ENCODE assay signal across 8 cellular contexts in the genomic region with DNA sequence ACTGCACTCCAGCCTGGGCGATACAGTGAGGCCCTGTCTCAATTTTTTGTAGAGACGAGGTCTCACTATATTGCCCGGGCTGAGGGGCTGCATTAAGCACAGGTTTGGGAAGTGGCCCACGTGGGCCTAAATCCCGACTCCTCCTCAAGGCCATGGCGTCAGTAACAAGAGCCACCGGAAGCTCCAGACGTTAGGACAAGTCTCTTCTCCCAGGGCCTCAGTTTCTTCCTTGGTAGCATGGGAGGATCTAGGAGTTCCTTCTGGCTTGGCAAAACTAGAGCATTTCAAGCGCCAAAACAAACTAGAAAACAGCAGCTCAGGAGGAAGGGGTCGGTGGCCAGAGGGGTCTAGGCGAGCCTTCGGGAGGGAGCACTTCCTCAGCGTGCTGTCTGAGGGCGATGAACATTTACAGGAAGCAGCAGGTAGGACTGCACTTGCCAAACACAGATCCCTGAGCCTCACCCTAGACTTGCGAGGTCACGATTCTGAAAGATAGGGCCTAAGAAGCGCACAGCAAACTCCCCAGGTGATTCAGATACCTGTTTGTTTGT. TPM values are rescaled to one million over a fixed set of nuclear protein-coding genes. Genes with fewer than 3 reads are reported as not detected.
A peak's percentile ranks its signal among the peaks of the same experiment; 100 is the strongest.
DNase-seq lines count a peak whose midpoint lies in the region; ATAC-seq, FAIRE-seq and TF ChIP-seq lines count a peak whose summit lies in the region.

No MANE protein-coding gene starts in this region.

- TF ChIP-seq POLR2A in A549 (IDR thresholded peaks at IDR 0.05; ENCODE audit: low read length): no peak
- no peak for TF ChIP-seq POLR2A in HepG2 (IDR thresholded peaks at IDR 0.05; ENCODE audit: insufficient read depth in 1 of 2, low read depth in 2 of 2, low read length in 2 of 2)

- in situ Hi-C loops in astrocyte of the spinal cord (cut with HindIII; ENCODE audit: low sequenced_read_pairs): no loop called here
- in situ Hi-C loops in HepG2 (cut with HindIII; ENCODE audit: extremely low pct_ligation_motif_present, low pct_unique_long_range_greater_than_20kb): loop anchor here (25.0 kb wide), 1 partner anchor 110 kb away; a partner anchor contains a TSS

- H3K27me3 ChIP-seq in HepG2 (ENCODE audit: control insufficient read depth in 1 of 2, insufficient read depth in 2 of 2, low read length in 2 of 2) (no peaks in the 10 kb centered on the region), thoracic aorta (replicated peaks; ENCODE audit: insufficient read depth) (no peaks in the 10 kb centered on the region)

- peaks cover 20% of the 10 kb centered on the region for H3K79me2 ChIP-seq in HepG2 (ENCODE audit: insufficient read depth, low read length)

- H3K9me3 ChIP-seq in A549 (no peaks in the 10 kb centered on the region), KOPT-K1 (ENCODE audit: insufficient read depth, low read length, poor library complexity, severe bottlenecking) (no peaks in the 10 kb centered on the region), HepG2 (ENCODE audit: low read length) (no peaks in the 10 kb centered on the region), thoracic aorta (no peaks in the 10 kb centered on the region)

- POLR2A ChIA-PET in A549 (lab: Yijun Ruan, JAX) (interaction anchor here (0.5 to 3.3 kb wide), 4 partner anchors 10 to 146 kb away, joined by 3 to 25 read pairs (median 3); a partner anchor contains a TSS), HepG2 (lab: Yijun Ruan, JAX) (interaction anchor here (0.9 to 3.2 kb wide), 3 partner anchors 8 to 110 kb away, joined by 4 to 38 read pairs (median 8); a partner anchor contains a TSS)

- H3K4me1 ChIP-seq in A549 (peaks cover 46% of the 10 kb centered on the region), HepG2 (ENCODE audit: insufficient read depth, low read length) (peaks cover 49% of the 10 kb centered on the region), thoracic aorta (ENCODE audit: control insufficient read depth in 1 of 2, low read depth in 2 of 2) (peaks cover 5 to 16% of the 10 kb centered on the region in 2 donors)

- CTCF ChIA-PET in A549 (lab: Yijun Ruan, JAX): interaction anchor here (0.6 to 4.7 kb wide), 44 partner anchors 8 to 948 kb away, joined by 3 to 75 read pairs (median 5); a partner anchor contains a TSS
- CTCF ChIA-PET in HepG2 (lab: Yijun Ruan, JAX; ENCODE audit: low intra/inter-chr PET ratio, low total read pairs): interaction anchor here (3.0 kb wide), 1 partner anchor 110 kb away, joined by 17 read pairs; a partner anchor contains a TSS

- H3K4me3 ChIP-seq in A549 (peak overlapping the region; percentile 84), astrocyte of the spinal cord (ENCODE audit: low read depth, low read length) (peak overlapping the region; percentile 94), HepG2 (replicated peaks in 1 of 3; ENCODE audit: insufficient read depth in 1 of 3, low read depth in 2 of 3, low read length in 3 of 3) (peak overlapping the region; percentile 80 to 93 (median 86)), thoracic aorta (peak overlapping the region; percentile 85)

- peaks cover 25% of the 10 kb centered on the region for H4K20me1 ChIP-seq in HepG2 (ENCODE audit: insufficient read depth, low read length)

- no peak for TF ChIP-seq CTCF in A549 (IDR thresholded peaks at IDR 0.05)
- no peak for TF ChIP-seq CTCF in astrocyte of the spinal cord (IDR thresholded peaks at IDR 0.05; ENCODE audit: low read depth, low read length)
- TF ChIP-seq CTCF in HepG2 (CRISPR knock-in tag; IDR thresholded peaks at IDR 0.05): no peak
- no peak for TF ChIP-seq CTCF in thoracic aorta (IDR thresholded peaks at IDR 0.05)

- intact Hi-C loops in HepG2 (cut with micrococcal nuclease; ENCODE audit: unreplicated experiment): loop anchor here (1.0 to 10.0 kb wide), 3 partner anchors 111 to 142 kb away; a partner anchor contains a TSS

- H3K4me2 ChIP-seq in A549 (peak overlapping the region; percentile 97), HepG2 (ENCODE audit: low read depth, low read length) (peak overlapping the region; percentile 84)

- H3K9ac ChIP-seq in HepG2 (ENCODE audit: insufficient read depth, low read depth, low read length): peak overlapping the region; percentile 90

- 22% methylated on average over 17 of the region's 17 CpGs for WGBS in A549 (ENCODE audit: missing lambda C conversion rate)
- WGBS in HepG2 (ENCODE audit: low lambda C conversion rate): 0% methylated on average over 9 of the region's 17 CpGs

- TF ChIP-seq EP300 in A549 (IDR thresholded peaks at IDR 0.05): no peak
- TF ChIP-seq EP300 in HepG2 (IDR thresholded peaks at IDR 0.05; ENCODE audit: low read depth in 2 of 2, low read length in 2 of 2): no peak
- no peak for TF ChIP-seq EP300 in HepG2 (CRISPR knock-in tag; IDR thresholded peaks at IDR 0.05; ENCODE audit: borderline replicate concordance)

- H3K36me3 ChIP-seq in KOPT-K1 (ENCODE audit: insufficient read depth, low read length) (peaks cover 85% of the 10 kb centered on the region), HepG2 (replicated peaks in 1 of 2; ENCODE audit: control insufficient read depth in 1 of 2, insufficient read depth in 2 of 2, low read length in 2 of 2) (peaks cover 12 to 45% of the 10 kb centered on the region in 2 experiments; a peak in 4 of 5 replicates), thoracic aorta (peaks cover 33% of the 10 kb centered on the region)

- peak; percentile 27 to 45 for ATAC-seq in A549
- peak; percentile 12 for ATAC-seq in GM18517 (IDR thresholded peaks at IDR 0.05; ENCODE audit: unreplicated experiment)
- peak; percentile 58 for ATAC-seq in HepG2
- no peak for ATAC-seq in thoracic aorta (ENCODE audit: insufficient number of reproducible peaks, low FRiP score, low read depth)
- ATAC-seq in GM19324 (IDR thresholded peaks at IDR 0.05; ENCODE audit: low FRiP score, unreplicated experiment): no peak

- DNase-seq in A549 (ENCODE audit: low read depth in 1 of 2, low spot score in 1 of 2) (peak in 1 of 2 experiments; percentile 31), astrocyte of the spinal cord (ENCODE audit: low read depth, low spot score) (no peak), HepG2 (ENCODE audit: low spot score) (peak; percentile 15), thoracic aorta (ENCODE audit: low spot score) (no peak), A172 (ENCODE audit: low spot score) (no peak)

- TF ChIP-seq RAD21 in A549 (conservative IDR thresholded peaks at IDR 0.05 in 1 of 2, IDR thresholded peaks at IDR 0.05 in 1 of 2): no peak
- TF ChIP-seq RAD21 in HepG2 (CRISPR knock-in tag; IDR thresholded peaks at IDR 0.05): no peak

- H3K27ac ChIP-seq in A549 (peak overlapping the region; percentile 91 to 92), KOPT-K1 (ENCODE audit: low read depth, low read length, poor library complexity, severe bottlenecking) (peak overlapping the region; percentile 80), HepG2 (ENCODE audit: extremely low read length, insufficient read depth, low read length) (peak overlapping the region; percentile 80), thoracic aorta (peak overlapping the region; percentile 79 to 84)

- FAIRE-seq in A549 (lab: Jason Lieb, UNC): no peak
- FAIRE-seq in HepG2 (lab: Jason Lieb, UNC): no peak

- H2AFZ ChIP-seq in HepG2 (ENCODE audit: low read length): no peak overlapping the region

- no TSS peak for BruUV-seq in HepG2 (replicated peaks; lab: Mats Ljungman, UMichigan)

RNA-seq across cellular contexts. Expression of a gene that starts 0.5 kb away (rescaled TPM):
- 70.5 and 84.9 TPM in 2 replicates for polyA plus RNA-seq in A549 (2011; rRNA removed)
- polyA plus RNA-seq in A549 (2012; cell fraction: cytosol; rRNA removed): 69.9 and 90.5 TPM in 2 replicates
- polyA plus RNA-seq in A549 (2012; cell fraction: nucleus; rRNA removed): 12.3 and 15.3 TPM in 2 replicates
- 78.7 to 85.1 TPM (median 80.9 TPM) in 3 replicates for polyA plus RNA-seq in A549 (2017; fragmentation: RNase III; extraction: RNeasy Plus Mini Kit Qiagen cat#74134 plus additional on column Dnase treatment)
- polyA minus RNA-seq in A549 (2011; rRNA and poly(A)+ RNA removed): 12.7 and 15.0 TPM in 2 replicates
- 36.2 and 49.3 TPM in 2 replicates for total RNA-seq in HepG2 (2016; rRNA removed; fragmentation: Illumina TruSeq; extraction: Trizol)
- 30.3 and 42.4 TPM in 2 replicates for total RNA-seq in HepG2 (2016; cell fraction: cytosol; rRNA removed; fragmentation: Illumina TruSeq; extraction: Trizol; ENCODE audit: low read depth)
- 39.3 and 50.4 TPM in 2 replicates for total RNA-seq in HepG2 (2016; cell fraction: insoluble cytoplasmic fraction; rRNA removed; fragmentation: Illumina TruSeq; extraction: Trizol)
- total RNA-seq in HepG2 (2016; cell fraction: membrane; rRNA removed; fragmentation: Illumina TruSeq; extraction: Trizol): 47.2 and 52.6 TPM in 2 replicates
- total RNA-seq in HepG2 (2016; cell fraction: nucleus; rRNA removed; fragmentation: Illumina TruSeq; extraction: Trizol): 21.5 and 24.4 TPM in 2 replicates
- polyA plus RNA-seq in HepG2 (2011; rRNA removed): 13.4 and 14.8 TPM in 2 replicates
- 18.1 and 19.5 TPM in 2 replicates for polyA plus RNA-seq in HepG2 (2011; cell fraction: cytosol; rRNA removed)
- polyA plus RNA-seq in HepG2 (2011; cell fraction: nucleus; rRNA removed): 8.6 and 9.4 TPM in 2 replicates
- 20.4 and 21.1 TPM in 2 replicates for polyA plus RNA-seq in HepG2 (2012)
- polyA plus RNA-seq in HepG2 (2016; cell fraction: cytosol; fragmentation: Illumina TruSeq; extraction: Trizol; ENCODE audit: low read depth): 30.8 and 41.9 TPM in 2 replicates
- polyA plus RNA-seq in HepG2 (2016; cell fraction: insoluble cytoplasmic fraction; fragmentation: Illumina TruSeq; extraction: Trizol; ENCODE audit: low read depth): 48.6 and 53.3 TPM in 2 replicates
- polyA plus RNA-seq in HepG2 (2016; cell fraction: membrane; fragmentation: Illumina TruSeq; extraction: Trizol; ENCODE audit: low read depth): 34.8 and 48.0 TPM in 2 replicates
- polyA plus RNA-seq in HepG2 (2016; cell fraction: nucleus; fragmentation: Illumina TruSeq; extraction: Trizol; ENCODE audit: insufficient read depth, low read depth): 30.6 TPM in 2 replicates
- polyA minus RNA-seq in HepG2 (2011; rRNA and poly(A)+ RNA removed; ENCODE audit: low replicate concordance): 3.6 and 18.9 TPM in 2 replicates
- 5.8 and 8.1 TPM in 2 replicates for polyA minus RNA-seq in HepG2 (2011; cell fraction: cytosol; rRNA and poly(A)+ RNA removed)
- 11.3 and 17.2 TPM in 2 replicates for polyA minus RNA-seq in HepG2 (2011; cell fraction: nucleus; rRNA and poly(A)+ RNA removed)
- 10 to 100 TPM; 30.3 to 38.1 TPM for total RNA-seq in thoracic aorta
- total RNA-seq in A172 (2014; rRNA removed; shearing (Covaris generic)): 30.1 and 33.5 TPM in 2 replicates

RNA-seq across cellular contexts. Expression of a gene that starts 7.6 kb away (rescaled TPM):
- polyA plus RNA-seq in A549 (2011; rRNA removed) (6,042 and 6,957 TPM in 2 replicates), A549 (2017; fragmentation: RNase III; extraction: RNeasy Plus Mini Kit Qiagen cat#74134 plus additional on column Dnase treatment) (4,068 to 4,549 TPM (median 4,330 TPM) in 3 replicates), HepG2 (2011; rRNA removed) (3,960 and 4,467 TPM in 2 replicates)
- polyA plus RNA-seq in A549 (2012; cell fraction: cytosol; rRNA removed): 4,543 and 5,300 TPM in 2 replicates
- 2,306 and 2,953 TPM in 2 replicates for polyA plus RNA-seq in A549 (2012; cell fraction: nucleus; rRNA removed)
- 4,920 and 5,293 TPM in 2 replicates for polyA minus RNA-seq in A549 (2011; rRNA and poly(A)+ RNA removed)
- total RNA-seq in HepG2 (2016; rRNA removed; fragmentation: Illumina TruSeq; extraction: Trizol) (3,630 and 4,972 TPM in 2 replicates), thoracic aorta (1,000 to 10,000 TPM; 1,880 to 3,413 TPM)
- 1,158 and 1,199 TPM in 2 replicates for total RNA-seq in HepG2 (2016; cell fraction: cytosol; rRNA removed; fragmentation: Illumina TruSeq; extraction: Trizol; ENCODE audit: low read depth)
- 3,592 and 4,979 TPM in 2 replicates for total RNA-seq in HepG2 (2016; cell fraction: insoluble cytoplasmic fraction; rRNA removed; fragmentation: Illumina TruSeq; extraction: Trizol)
- 7,983 and 8,792 TPM in 2 replicates for total RNA-seq in HepG2 (2016; cell fraction: membrane; rRNA removed; fragmentation: Illumina TruSeq; extraction: Trizol)
- 1,360 and 1,490 TPM in 2 replicates for total RNA-seq in HepG2 (2016; cell fraction: nucleus; rRNA removed; fragmentation: Illumina TruSeq; extraction: Trizol)
- polyA plus RNA-seq in HepG2 (2011; cell fraction: cytosol; rRNA removed): 5,248 and 5,827 TPM in 2 replicates
- 1,317 and 1,448 TPM in 2 replicates for polyA plus RNA-seq in HepG2 (2011; cell fraction: nucleus; rRNA removed)
- polyA plus RNA-seq in HepG2 (2012): 3,526 and 4,575 TPM in 2 replicates
- polyA plus RNA-seq in HepG2 (2016; cell fraction: cytosol; fragmentation: Illumina TruSeq; extraction: Trizol; ENCODE audit: low read depth): 4,015 and 4,840 TPM in 2 replicates
- polyA plus RNA-seq in HepG2 (2016; cell fraction: insoluble cytoplasmic fraction; fragmentation: Illumina TruSeq; extraction: Trizol; ENCODE audit: low read depth): 4,603 and 4,764 TPM in 2 replicates
- polyA plus RNA-seq in HepG2 (2016; cell fraction: membrane; fragmentation: Illumina TruSeq; extraction: Trizol; ENCODE audit: low read depth): 7,818 and 8,825 TPM in 2 replicates
- polyA plus RNA-seq in HepG2 (2016; cell fraction: nucleus; fragmentation: Illumina TruSeq; extraction: Trizol; ENCODE audit: insufficient read depth, low read depth): 2,081 and 2,237 TPM in 2 replicates
- 4,301 and 6,437 TPM in 2 replicates for polyA minus RNA-seq in HepG2 (2011; rRNA and poly(A)+ RNA removed; ENCODE audit: low replicate concordance)
- 1,474 and 1,645 TPM in 2 replicates for polyA minus RNA-seq in HepG2 (2011; cell fraction: cytosol; rRNA and poly(A)+ RNA removed)
- 662 and 844 TPM in 2 replicates for polyA minus RNA-seq in HepG2 (2011; cell fraction: nucleus; rRNA and poly(A)+ RNA removed)
- total RNA-seq in A172 (2014; rRNA removed; shearing (Covaris generic)): 2,139 and 2,612 TPM in 2 replicates

RNA-seq across cellular contexts. Expression of a gene that starts 8.1 kb away (rescaled TPM):
- 62.7 and 70.9 TPM in 2 replicates for polyA plus RNA-seq in A549 (2011; rRNA removed)
- polyA plus RNA-seq in A549 (2012; cell fraction: cytosol; rRNA removed): 17.8 and 18.5 TPM in 2 replicates
- 9.0 and 11.5 TPM in 2 replicates for polyA plus RNA-seq in A549 (2012; cell fraction: nucleus; rRNA removed)
- 49.4 to 53.5 TPM (median 50.9 TPM) in 3 replicates for polyA plus RNA-seq in A549 (2017; fragmentation: RNase III; extraction: RNeasy Plus Mini Kit Qiagen cat#74134 plus additional on column Dnase treatment)
- 27.4 and 30.0 TPM in 2 replicates for polyA minus RNA-seq in A549 (2011; rRNA and poly(A)+ RNA removed)
- total RNA-seq in HepG2 (2016; rRNA removed; fragmentation: Illumina TruSeq; extraction: Trizol): 27.8 and 44.6 TPM in 2 replicates
- total RNA-seq in HepG2 (2016; cell fraction: cytosol; rRNA removed; fragmentation: Illumina TruSeq; extraction: Trizol; ENCODE audit: low read depth): 21.2 and 22.9 TPM in 2 replicates
- total RNA-seq in HepG2 (2016; cell fraction: insoluble cytoplasmic fraction; rRNA removed; fragmentation: Illumina TruSeq; extraction: Trizol): 26.2 and 47.7 TPM in 2 replicates
- 14.1 and 15.5 TPM in 2 replicates for total RNA-seq in HepG2 (2016; cell fraction: membrane; rRNA removed; fragmentation: Illumina TruSeq; extraction: Trizol)
- total RNA-seq in HepG2 (2016; cell fraction: nucleus; rRNA removed; fragmentation: Illumina TruSeq; extraction: Trizol): 19.8 and 20.1 TPM in 2 replicates
- 6.9 and 9.5 TPM in 2 replicates for polyA plus RNA-seq in HepG2 (2011; rRNA removed)
- polyA plus RNA-seq in HepG2 (2011; cell fraction: cytosol; rRNA removed): 2.9 and 4.0 TPM in 2 replicates
- 3.8 and 6.9 TPM in 2 replicates for polyA plus RNA-seq in HepG2 (2011; cell fraction: nucleus; rRNA removed)
- 5.2 and 10.2 TPM in 2 replicates for polyA plus RNA-seq in HepG2 (2012)
- 1.7 and 1.9 TPM in 2 replicates for polyA plus RNA-seq in HepG2 (2016; cell fraction: cytosol; fragmentation: Illumina TruSeq; extraction: Trizol; ENCODE audit: low read depth)
- polyA plus RNA-seq in HepG2 (2016; cell fraction: insoluble cytoplasmic fraction; fragmentation: Illumina TruSeq; extraction: Trizol; ENCODE audit: low read depth): 35.0 and 37.1 TPM in 2 replicates
- polyA plus RNA-seq in HepG2 (2016; cell fraction: membrane; fragmentation: Illumina TruSeq; extraction: Trizol; ENCODE audit: low read depth): 5.2 and 8.1 TPM in 2 replicates
- polyA plus RNA-seq in HepG2 (2016; cell fraction: nucleus; fragmentation: Illumina TruSeq; extraction: Trizol; ENCODE audit: insufficient read depth, low read depth): 21.1 and 23.2 TPM in 2 replicates
- polyA minus RNA-seq in HepG2 (2011; rRNA and poly(A)+ RNA removed; ENCODE audit: low replicate concordance): 11.7 and 60.8 TPM in 2 replicates
- polyA minus RNA-seq in HepG2 (2011; cell fraction: cytosol; rRNA and poly(A)+ RNA removed): 5.7 and 6.9 TPM in 2 replicates
- polyA minus RNA-seq in HepG2 (2011; cell fraction: nucleus; rRNA and poly(A)+ RNA removed): 11.2 and 12.8 TPM in 2 replicates
- 1 to 10 TPM; 3.0 to 8.4 TPM for total RNA-seq in thoracic aorta
- total RNA-seq in A172 (2014; rRNA removed; shearing (Covaris generic)): 44.4 and 51.4 TPM in 2 replicates

Comparison
In these comparisons a context has a peak if more than half of its experiments do, and no peak if none do; other contexts are left out.
1. ATAC-seq: peak in A549 (2 of 2), GM18517 (single experiment) and HepG2 (single experiment); none in thoracic aorta (single experiment) and GM19324 (single experiment).
2. Peak in every context shown above with its lines, with median percentiles within 50 percentile points of each other: H3K27ac ChIP-seq and H3K4me3 ChIP-seq.